ENCODE assay signal across 9 cellular contexts in the genomic region with DNA sequence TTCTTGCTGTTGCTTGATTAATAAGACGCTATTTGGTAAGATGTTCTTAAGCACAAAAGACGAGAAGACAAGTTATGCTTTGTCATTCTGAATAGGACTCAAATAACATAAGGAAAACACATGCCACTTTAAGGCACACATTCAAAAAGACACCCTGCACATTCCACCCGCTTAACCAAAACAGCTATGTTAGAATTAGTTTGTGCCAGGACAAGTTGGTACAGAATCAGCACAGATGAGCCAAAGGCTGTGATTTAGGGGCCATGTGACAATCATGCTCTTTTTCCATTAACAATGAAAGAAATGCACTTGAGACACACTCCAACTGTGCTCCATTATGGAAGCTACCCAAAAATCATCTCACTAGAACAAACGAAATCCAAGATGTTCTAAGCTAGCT. TPM values are rescaled to one million over a fixed set of nuclear protein-coding genes. Genes with fewer than 3 reads are reported as not detected.
DNase-seq lines count a peak whose midpoint lies in the region; ATAC-seq and TF ChIP-seq lines count a peak whose summit lies in the region.
"Had no signal": no experiment of that assay in that cellular context is flagged by ENCODE, and none has a peak within 500 bp of the region (broad histone marks: within the 10 kb centered on the region; RNA-seq: fewer than 3 reads in every experiment).

No MANE protein-coding gene starts in this region.

- no peaks in the 10 kb centered on the region for H3K36me3 ChIP-seq in spleen

- H3K27ac ChIP-seq in spleen = peak overlapping the region in 7 of 8 donors; percentile 45 to 80 (median 69)

- POLR2A ChIA-PET in T-cell (lab: Charles Lee) = interaction anchor here in 1 of 2 donors (0.5 kb wide), 1 partner anchor 63 kb away, joined by 3 read pairs; no protein-coding TSS in a partner anchor

- DNase-seq in NCI-H1417 (lab: John Stamatoyannopoulos, UW) (peak in 2 of 3 experiments; percentile 16 to 34), NCI-H1417 treated with DMSO at 0.1 percent for 48 hours (lab: John Stamatoyannopoulos, UW) (no peak), T-cell (no peak), fibroblast of the aortic adventitia (ENCODE audit: low read depth) (peak; percentile 37), spleen (no peak)
- DNase-seq: 8988T had no signal

- peaks cover 76 to 85% (median 82%) of the 10 kb centered on the region in 3 donors for H3K4me1 Mint-ChIP-seq in T-cell

- no peak for TF ChIP-seq POLR2A in spleen (IDR thresholded peaks at IDR 0.05)

- H3K4me3 ChIP-seq in fibroblast of the aortic adventitia (ENCODE audit: low read depth, low read length) (peak overlapping the region; percentile 20), spleen (peak overlapping the region in 2 of 8 donors; percentile 15 to 49)

- no peak for TF ChIP-seq CTCF in fibroblast of the aortic adventitia (IDR thresholded peaks at IDR 0.05; ENCODE audit: insufficient read depth, low read length)
- TF ChIP-seq CTCF in spleen (IDR thresholded peaks at IDR 0.05 in 8 of 11, conservative IDR thresholded peaks at IDR 0.05 in 3 of 11) = no peak

- H3K9me3 ChIP-seq in spleen = no peaks in the 10 kb centered on the region

- peaks cover 3% of the 10 kb centered on the region for H3K36me3 Mint-ChIP-seq in T-cell

- peaks cover 68 to 89% (median 84%) of the 10 kb centered on the region in 6 donors for H3K4me1 ChIP-seq in spleen

- H3K27me3 Mint-ChIP-seq in T-cell = no peaks in the 10 kb centered on the region

- CTCF ChIA-PET in T-cell (lab: Charles Lee) = no interaction called here

- H3K27ac Mint-ChIP-seq in T-cell = peak overlapping the region; percentile 79 to 89

- H3K4me3 Mint-ChIP-seq in T-cell = peak overlapping the region; percentile 50 to 98 (median 56)

- intact Hi-C loops in spleen (cut with DNase I; ENCODE audit: low total_unique reads) = loop anchor here (5.0 kb wide), 1 partner anchor 62 kb away; the partner anchor contains the start of genes CIAO1 and TMEM127

- H3K27me3 ChIP-seq in spleen (replicated peaks in 1 of 7) = no peaks in the 10 kb centered on the region

- 23 to 52% (median 41%) methylated on average over 4 of the region's 4 CpGs for WGBS in spleen, 5 donors

- no peak for ATAC-seq in T-cell (replicated peaks in 1 of 4)
- ATAC-seq in GM18502 (IDR thresholded peaks at IDR 0.05; ENCODE audit: poor library complexity, unreplicated experiment) = no peak
- no peak for ATAC-seq in GM18520 (IDR thresholded peaks at IDR 0.05; ENCODE audit: unreplicated experiment)
- ATAC-seq in HG02938 (IDR thresholded peaks at IDR 0.05; ENCODE audit: unreplicated experiment) = no peak

- H3K9me3 Mint-ChIP-seq in T-cell = no peaks in the 10 kb centered on the region

RNA-seq across cellular contexts. Expression of gene STARD7, which starts 3.4 kb away (rescaled TPM):
- total RNA-seq in T-cell = 10 to 100 TPM; 65.0 to 95.3 (median 84.4) TPM
- 85.8 and 170 TPM in 2 replicates for total RNA-seq in fibroblast of the aortic adventitia (ENCODE audit: low replicate concordance)
- total RNA-seq in spleen = 100 to 1,000 TPM in 5 of 7 donors, 10 to 100 TPM in 2; 89.8 to 174 (median 123) TPM
- 10 to 100 TPM; 45.1 to 73.0 (median 52.2) TPM for polyA plus RNA-seq in spleen

RNA-seq across cellular contexts. Expression of gene DUSP2, which starts 60.0 kb away (rescaled TPM):
- total RNA-seq in T-cell = 100 to 1,000 TPM in 2 of 5 donors, 10 to 100 TPM in 3; 37.2 to 437 (median 54.0) TPM
- 0.36 and 1.4 TPM in 2 replicates for total RNA-seq in fibroblast of the aortic adventitia (ENCODE audit: low replicate concordance)
- 10 to 100 TPM; 27.2 to 88.0 (median 45.0) TPM for total RNA-seq in spleen
- 10 to 100 TPM; 24.2 to 60.8 (median 47.6) TPM for polyA plus RNA-seq in spleen

Comparison
In these comparisons a context has a peak if more than half of its experiments do, and no peak if none do; other contexts are left out.
1. DNase-seq: peak in NCI-H1417 (2 of 3) and fibroblast of the aortic adventitia (single experiment); none in NCI-H1417 treated with DMSO at 0.1 percent for 48 hours (single experiment), T-cell (0 of 34) and spleen (single experiment).
2. RNA of gene DUSP2, which starts 60.0 kb away (total RNA-seq): 37.2 to 437 TPM in T-cell and 27.2 to 88.0 TPM in spleen; 0.36 to 1.4 TPM in fibroblast of the aortic adventitia; every median in the first group is over 10 times any median in the second.